26 cellular contexts compared by ENCODE assay signal in genomic region chr17:8339540-8339939, GRCh38. TPM values are rescaled to one million over a fixed set of nuclear protein-coding genes. Genes with fewer than 3 reads are reported as not detected.
A peak's percentile ranks its signal among the peaks of the same experiment; 100 is the strongest.
DNase-seq lines count a peak whose midpoint lies in the region; ATAC-seq, FAIRE-seq and TF ChIP-seq lines count a peak whose summit lies in the region.
"Had no signal": no experiment of that assay in that cellular context is flagged by ENCODE, and none has a peak within 500 bp of the region (broad histone marks: within the 10 kb centered on the region; RNA-seq: fewer than 3 reads in every experiment).

A gene with protein sequence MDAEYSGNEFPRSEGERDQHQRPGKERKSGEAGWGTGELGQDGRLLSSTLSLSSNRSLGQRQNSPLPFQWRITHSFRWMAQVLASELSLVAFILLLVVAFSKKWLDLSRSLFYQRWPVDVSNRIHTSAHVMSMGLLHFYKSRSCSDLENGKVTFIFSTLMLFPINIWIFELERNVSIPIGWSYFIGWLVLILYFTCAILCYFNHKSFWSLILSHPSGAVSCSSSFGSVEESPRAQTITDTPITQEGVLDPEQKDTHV (plus strand): TSS chr17:8339840. CDS start chr17:8340052, 212 bp downstream.

- no peak for FAIRE-seq in HTR-8/SVneo (lab: Jason Lieb, UNC)
- FAIRE-seq: A204.1, D721Med, GM12891, GM18507 had no signal

- no peak for DNase-seq in CD4-positive, CD25-positive, alpha-beta regulatory T cell
- DNase-seq in T-helper 17 cell (no peak), HTR-8/SVneo (ENCODE audit: insufficient read length, low spot score) (no peak), D341Med (ENCODE audit: low spot score) (no peak)
- DNase-seq in stimulated activated CD8-positive, alpha-beta memory T cell treated with anti-CD3 and anti-CD28 coated beads, Interleukin-4, amount 100 ng/mL, for 48 hours = no peak
- DNase-seq: CD8-positive, alpha-beta memory T cell; Kasumi-1; MG63; NCI-H1048; NCI-H1436; NCI-H2029; NCI-H2171; NCI-H526; PC-9; SIG-M5 had no signal

- no peaks in the 10 kb centered on the region for H3K27me3 ChIP-seq in CD4-positive, CD25-positive, alpha-beta regulatory T cell (ENCODE audit: control insufficient read depth, insufficient read depth, low read length)
- H3K27me3 ChIP-seq in iPS-20b (ENCODE audit: insufficient read depth, low read length) (no peaks in the 10 kb centered on the region), parathyroid adenoma (ENCODE audit: control insufficient read depth, insufficient read depth, low read length) (no peaks in the 10 kb centered on the region)
- H3K27me3 ChIP-seq: BLaER1, MG63 had no signal

- no peak within 1 kb of the TSS for H3K4me2 ChIP-seq in parathyroid adenoma (ENCODE audit: low read length)
- H3K4me2 ChIP-seq: BLaER1, PC-9 had no signal

- peak within 1 kb of the TSS in 1 of 4 donors; percentile 38 for H3K4me3 Mint-ChIP-seq in CD4-positive, CD25-positive, alpha-beta regulatory T cell
- no peak within 1 kb of the TSS for H3K4me3 Mint-ChIP-seq in T-helper 17 cell

- H2AFZ ChIP-seq in parathyroid adenoma = peak within 1 kb of the TSS; percentile 20
- H2AFZ ChIP-seq: PC-9 had no signal

- H3K9me3 Mint-ChIP-seq in CD4-positive, CD25-positive, alpha-beta regulatory T cell = peaks cover 0 to 1% (median 0%) of the 10 kb centered on the region in 7 donors
- H3K9me3 Mint-ChIP-seq: CD8-positive, alpha-beta memory T cell; IgD-negative memory B cell had no signal

- ATAC-seq in CD4-positive, CD25-positive, alpha-beta regulatory T cell (ENCODE audit: low read depth in 2 of 2) = no peak
- ATAC-seq in T-helper 17 cell (no peak), GM18909 (IDR thresholded peaks at IDR 0.05; ENCODE audit: poor library complexity, unreplicated experiment) (no peak)

- H3K4me3 ChIP-seq in CD4-positive, CD25-positive, alpha-beta regulatory T cell (ENCODE audit: low read depth, low read length) = no peak within 1 kb of the TSS
- no peak within 1 kb of the TSS for H3K4me3 ChIP-seq in iPS-20b (ENCODE audit: low read length)
- no peak within 1 kb of the TSS for H3K4me3 ChIP-seq in parathyroid adenoma (ENCODE audit: low read depth, low read length)
- H3K4me3 ChIP-seq: BLaER1, HAP-1, MG63, PC-9 had no signal

- H3K9me3 ChIP-seq in CD4-positive, CD25-positive, alpha-beta regulatory T cell (ENCODE audit: control insufficient read depth in 2 of 2, low read length in 2 of 2) = no peaks in the 10 kb centered on the region
- H3K9me3 ChIP-seq in T-helper 17 cell (ENCODE audit: control insufficient read depth, low read length, poor library complexity, severe bottlenecking) = no peaks in the 10 kb centered on the region
- H3K9me3 ChIP-seq in iPS-20b (ENCODE audit: insufficient read depth, low read depth, low read length) = no peaks in the 10 kb centered on the region
- H3K9me3 ChIP-seq in parathyroid adenoma (ENCODE audit: control insufficient read depth, low read length) = no peaks in the 10 kb centered on the region
- H3K9me3 ChIP-seq: BLaER1, HAP-1, MG63 had no signal

- TF ChIP-seq CTCF in parathyroid adenoma (IDR thresholded peaks at IDR 0.05) = no peak

- H3K9ac ChIP-seq in iPS-20b (ENCODE audit: low read depth, low read length) (peak within 1 kb of the TSS; percentile 10; the same call in 1 of the 2 replicates), parathyroid adenoma (no peak within 1 kb of the TSS)
- H3K9ac ChIP-seq: BLaER1 had no signal

- H3K36me3 Mint-ChIP-seq in CD4-positive, CD25-positive, alpha-beta regulatory T cell = no peaks in the 10 kb centered on the region
- H3K36me3 Mint-ChIP-seq in T-helper 17 cell (ENCODE audit: low read depth) = no peaks in the 10 kb centered on the region
- H3K36me3 Mint-ChIP-seq: CD8-positive, alpha-beta memory T cell had no signal

- no peak within 1 kb of the TSS for H3K27ac ChIP-seq in CD4-positive, CD25-positive, alpha-beta regulatory T cell (ENCODE audit: insufficient read depth, low read length, poor library complexity, severe bottlenecking)
- no peak within 1 kb of the TSS for H3K27ac ChIP-seq in iPS-20b (ENCODE audit: low read length)
- no peak within 1 kb of the TSS for H3K27ac ChIP-seq in parathyroid adenoma
- H3K27ac ChIP-seq: BLaER1, PC-9, RWPE1 had no signal

- H3K36me3 ChIP-seq in CD4-positive, CD25-positive, alpha-beta regulatory T cell (ENCODE audit: control insufficient read depth, insufficient read depth, low read length) = no peaks in the 10 kb centered on the region
- no peaks in the 10 kb centered on the region for H3K36me3 ChIP-seq in iPS-20b (ENCODE audit: insufficient read depth, low read depth, low read length)
- H3K36me3 ChIP-seq in parathyroid adenoma (ENCODE audit: control insufficient read depth, insufficient read depth, low read length) = no peaks in the 10 kb centered on the region
- H3K36me3 ChIP-seq: BLaER1, HAP-1, MG63 had no signal

- H3K79me2 ChIP-seq in parathyroid adenoma = no peaks in the 10 kb centered on the region

- peaks cover 16% of the 10 kb centered on the region for H3K27me3 Mint-ChIP-seq in CD4-positive, CD25-positive, alpha-beta regulatory T cell
- peaks cover 5% of the 10 kb centered on the region for H3K27me3 Mint-ChIP-seq in T-helper 17 cell
- H3K27me3 Mint-ChIP-seq: CD8-positive, alpha-beta memory T cell; IgD-negative memory B cell had no signal

- peak within 1 kb of the TSS in 2 of 3 donors; percentile 39 to 89 for H3K27ac Mint-ChIP-seq in CD4-positive, CD25-positive, alpha-beta regulatory T cell
- peak within 1 kb of the TSS; percentile 47 for H3K27ac Mint-ChIP-seq in T-helper 17 cell

- peaks cover 0 to 8% (median 3%) of the 10 kb centered on the region in 4 donors for H3K4me1 Mint-ChIP-seq in CD4-positive, CD25-positive, alpha-beta regulatory T cell
- H3K4me1 Mint-ChIP-seq in T-helper 17 cell = peaks cover 6% of the 10 kb centered on the region

- H3K4me1 ChIP-seq in CD4-positive, CD25-positive, alpha-beta regulatory T cell (ENCODE audit: control insufficient read depth, insufficient read depth, low read length, poor library complexity, severe bottlenecking) = peaks cover 6% of the 10 kb centered on the region
- H3K4me1 ChIP-seq in iPS-20b (ENCODE audit: insufficient read depth, low read length) (peaks cover 15% of the 10 kb centered on the region; the same call in 1 of the 2 replicates), parathyroid adenoma (no peaks in the 10 kb centered on the region)
- H3K4me1 ChIP-seq: BLaER1 had no signal

RNA-seq across cellular contexts. Expression of the gene that starts here (rescaled TPM):
- not detected for total RNA-seq in CD4-positive, CD25-positive, alpha-beta regulatory T cell
- polyA plus RNA-seq in CD4-positive, CD25-positive, alpha-beta regulatory T cell = not detected
- not detected for total RNA-seq in T-helper 17 cell
- total RNA-seq: CD8-positive, alpha-beta memory T cell; PC-9 had no signal
- polyA plus RNA-seq: CD8-positive, alpha-beta memory T cell; IgD-negative memory B cell had no signal
